ENCODE assay signal across 18 cellular contexts in the genomic region with DNA sequence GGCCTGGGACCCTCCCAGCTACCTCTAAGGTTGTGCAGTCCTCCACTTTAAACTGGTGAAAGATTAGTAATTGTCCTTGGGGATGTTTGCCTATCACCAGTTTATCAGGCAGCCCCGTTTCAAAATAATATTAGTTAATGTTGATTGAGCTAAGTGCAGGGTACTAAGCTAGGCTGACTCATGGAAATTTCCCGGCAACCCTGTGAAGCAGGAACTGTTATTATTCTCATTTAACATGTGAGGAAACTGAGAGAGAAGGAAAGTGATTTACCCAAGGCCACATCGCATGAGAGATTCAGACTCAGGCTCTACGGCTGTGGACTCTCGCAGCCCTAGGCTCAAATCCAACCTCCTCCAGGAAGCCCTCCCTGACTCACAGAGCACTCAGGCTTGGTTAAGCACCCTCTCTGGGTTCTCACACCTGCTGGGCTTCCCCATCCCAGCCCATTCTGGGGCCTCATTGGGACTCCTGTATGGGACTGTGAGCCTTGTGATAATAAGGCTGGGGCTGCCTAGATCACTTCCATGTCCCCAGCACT. TPM values are rescaled to one million over a fixed set of nuclear protein-coding genes. Genes with fewer than 3 reads are reported as not detected.
DNase-seq lines count a peak whose midpoint lies in the region; ATAC-seq and TF ChIP-seq lines count a peak whose summit lies in the region.
"Had no signal": no experiment of that assay in that cellular context is flagged by ENCODE, and none has a peak within 500 bp of the region (broad histone marks: within the 10 kb centered on the region; RNA-seq: fewer than 3 reads in every experiment).

No MANE protein-coding gene starts in this region.

- no peak overlapping the region for H3K27ac Mint-ChIP-seq in activated CD4-positive, alpha-beta T cell treated with anti-CD3 and anti-CD28 coated beads for 36 hours
- H3K27ac Mint-ChIP-seq in activated naive CD4-positive, alpha-beta T cell treated with anti-CD3 and anti-CD28 coated beads, Interleukin-2, amount 50 U/mL, for 72 hours: peak overlapping the region in 1 of 2 donors; percentile 68
- H3K27ac Mint-ChIP-seq: GM23338 had no signal

- CTCF ChIA-PET in activated CD4-positive, alpha-beta T cell treated with anti-CD3 and anti-CD28 coated beads for 36 hours (lab: Charles Lee): no interaction called here

- H3K27me3 Mint-ChIP-seq in activated CD4-positive, alpha-beta T cell treated with anti-CD3 and anti-CD28 coated beads for 36 hours: no peaks in the 10 kb centered on the region
- H3K27me3 Mint-ChIP-seq: CD4-positive, alpha-beta memory T cell had no signal

- POLR2A ChIA-PET in activated CD4-positive, alpha-beta T cell treated with anti-CD3 and anti-CD28 coated beads for 36 hours (lab: Charles Lee): interaction anchor here (0.6 kb wide), 1 partner anchor 118 kb away, joined by 9 read pairs; no protein-coding TSS in a partner anchor

- peaks cover 4 to 61% of the 10 kb centered on the region in 2 donors for H3K36me3 ChIP-seq in gastrocnemius medialis

- H3K9me3 Mint-ChIP-seq in activated CD4-positive, alpha-beta T cell treated with anti-CD3 and anti-CD28 coated beads for 36 hours (ENCODE audit: low read depth): no peaks in the 10 kb centered on the region
- H3K9me3 Mint-ChIP-seq in activated naive CD4-positive, alpha-beta T cell treated with anti-CD3 and anti-CD28 coated beads, Interleukin-2, amount 50 U/mL, for 72 hours: no peaks in the 10 kb centered on the region
- H3K9me3 Mint-ChIP-seq: CD4-positive, alpha-beta memory T cell; GM23338 had no signal

- H3K9me3 ChIP-seq in gastrocnemius medialis: no peaks in the 10 kb centered on the region
- H3K9me3 ChIP-seq: BLaER1 had no signal

- H3K4me1 Mint-ChIP-seq in activated CD4-positive, alpha-beta T cell treated with anti-CD3 and anti-CD28 coated beads for 36 hours: no peaks in the 10 kb centered on the region
- H3K4me1 Mint-ChIP-seq: CD14-positive monocyte, GM23338 had no signal

- intact Hi-C loops in activated CD4-positive, alpha-beta T cell treated with anti-CD3 and anti-CD28 coated beads for 36 hours (cut with DNase I, micrococcal nuclease): no loop called here
- intact Hi-C loops in gastrocnemius medialis (cut with DNase I; ENCODE audit: low total_unique reads): no loop called here

- DNase-seq in activated CD4-positive, alpha-beta T cell treated with anti-CD3 and anti-CD28 coated beads for 36 hours: no peak
- DNase-seq in activated CD4-positive, alpha-beta T cell treated with anti-CD3 and anti-CD28 coated beads for 1 hour: no peak
- DNase-seq in activated naive CD4-positive, alpha-beta T cell treated with anti-CD3 and anti-CD28 coated beads, Interleukin-2, amount 50 U/mL, for 72 hours (ENCODE audit: low spot score in 2 of 2): no peak
- no peak for DNase-seq in activated naive CD4-positive, alpha-beta T cell (lab: John Stamatoyannopoulos, UW)
- no peak for DNase-seq in left lobe of liver (ENCODE audit: low spot score)
- no peak for DNase-seq in gastrocnemius medialis
- DNase-seq: CD4-positive, alpha-beta memory T cell; DMS153; DMS79; GDM1; HCEC 1CT had no signal

- no peaks in the 10 kb centered on the region for H3K27me3 ChIP-seq in gastrocnemius medialis
- H3K27me3 ChIP-seq: BLaER1 had no signal

- peaks cover 19% of the 10 kb centered on the region for H3K36me3 Mint-ChIP-seq in activated CD4-positive, alpha-beta T cell treated with anti-CD3 and anti-CD28 coated beads for 36 hours (ENCODE audit: low read depth)
- H3K36me3 Mint-ChIP-seq in activated naive CD4-positive, alpha-beta T cell treated with anti-CD3 and anti-CD28 coated beads, Interleukin-2, amount 50 U/mL, for 72 hours: peaks cover 0 to 7% of the 10 kb centered on the region in 2 donors

- no peak overlapping the region for H3K4me3 Mint-ChIP-seq in activated CD4-positive, alpha-beta T cell treated with anti-CD3 and anti-CD28 coated beads for 36 hours
- H3K4me3 Mint-ChIP-seq: CD14-positive monocyte; CD4-positive, alpha-beta memory T cell; GM23338 had no signal

- no peak for TF ChIP-seq CTCF in gastrocnemius medialis (IDR thresholded peaks at IDR 0.05 in 4 of 5, conservative IDR thresholded peaks at IDR 0.05 in 1 of 5)

- peak; percentile 33 for ATAC-seq in activated CD4-positive, alpha-beta T cell treated with anti-CD3 and anti-CD28 coated beads for 36 hours
- peak; percentile 53 to 60 for ATAC-seq in activated naive CD4-positive, alpha-beta T cell treated with anti-CD3 and anti-CD28 coated beads, Interleukin-2, amount 50 U/mL, for 72 hours
- ATAC-seq in left lobe of liver (peak; percentile 6), gastrocnemius medialis (no peak), GM21737 (IDR thresholded peaks at IDR 0.05; ENCODE audit: unreplicated experiment) (no peak)
- ATAC-seq: GM23338 had no signal

- no peak for TF ChIP-seq POLR2A in gastrocnemius medialis (IDR thresholded peaks at IDR 0.05)

- in situ Hi-C loops in gastrocnemius medialis (cut with MboI; ENCODE audit: low sequenced_read_pairs in 4 of 4): no loop called here

- no peaks in the 10 kb centered on the region for H3K4me1 ChIP-seq in gastrocnemius medialis
- H3K4me1 ChIP-seq: BLaER1 had no signal

- no peak overlapping the region for H3K4me3 ChIP-seq in gastrocnemius medialis
- H3K4me3 ChIP-seq: BLaER1, GM23338 had no signal

- no peak overlapping the region for H3K27ac ChIP-seq in gastrocnemius medialis
- H3K27ac ChIP-seq: 22Rv1, BLaER1 had no signal

RNA-seq across cellular contexts. Expression of a gene that starts 19.7 kb away (rescaled TPM):
- total RNA-seq in activated CD4-positive, alpha-beta T cell treated with anti-CD3 and anti-CD28 coated beads for 36 hours: 10 to 100 TPM; 41.6 to 44.1 TPM
- total RNA-seq in activated naive CD4-positive, alpha-beta T cell treated with anti-CD3 and anti-CD28 coated beads, Interleukin-2, amount 50 U/mL, for 72 hours: 10 to 100 TPM; 54.0 to 58.5 TPM
- total RNA-seq in left lobe of liver (92.6 TPM), gastrocnemius medialis (100 to 1,000 TPM in 1 of 4 donors, 10 to 100 TPM in 3; 61.3 to 116 (median 89.4) TPM)

RNA-seq across cellular contexts. Expression of a gene that starts 26.4 kb away (rescaled TPM):
- total RNA-seq in activated CD4-positive, alpha-beta T cell treated with anti-CD3 and anti-CD28 coated beads for 36 hours: 10 to 100 TPM; 43.8 to 51.2 TPM
- 10 to 100 TPM; 31.7 to 56.5 TPM for total RNA-seq in activated naive CD4-positive, alpha-beta T cell treated with anti-CD3 and anti-CD28 coated beads, Interleukin-2, amount 50 U/mL, for 72 hours
- total RNA-seq in left lobe of liver (1.5 TPM), gastrocnemius medialis (10 to 100 TPM in 3 of 4 donors, 1 to 10 TPM in 1; 8.4 to 21.5 (median 12.9) TPM)

RNA-seq across cellular contexts. Expression of a gene that starts 29.0 kb away (rescaled TPM):
- not detected for total RNA-seq in activated CD4-positive, alpha-beta T cell treated with anti-CD3 and anti-CD28 coated beads for 36 hours
- not detected for total RNA-seq in activated naive CD4-positive, alpha-beta T cell treated with anti-CD3 and anti-CD28 coated beads, Interleukin-2, amount 50 U/mL, for 72 hours
- total RNA-seq in left lobe of liver (1,677 TPM), gastrocnemius medialis (10 to 100 TPM in 1 of 4 donors, 1 to 10 TPM in 1, not detected in 2; 8.9 to 24.0 TPM)
- total RNA-seq: A673, Daoy, GM23338 had no signal

RNA-seq across cellular contexts. Expression of a gene that starts 32.8 kb away (rescaled TPM):
- total RNA-seq in activated CD4-positive, alpha-beta T cell treated with anti-CD3 and anti-CD28 coated beads for 36 hours: not detected
- total RNA-seq in activated naive CD4-positive, alpha-beta T cell treated with anti-CD3 and anti-CD28 coated beads, Interleukin-2, amount 50 U/mL, for 72 hours: not detected
- total RNA-seq in left lobe of liver: 297 TPM
- not detected for total RNA-seq in gastrocnemius medialis
- total RNA-seq: A673; CD4-positive, alpha-beta memory T cell; Daoy; GM23338 had no signal

Comparison
In these comparisons a context has a peak if more than half of its experiments do, and no peak if none do; other contexts are left out.
1. ATAC-seq: peak in activated CD4-positive, alpha-beta T cell treated with anti-CD3 and anti-CD28 coated beads for 36 hours (single experiment), activated naive CD4-positive, alpha-beta T cell treated with anti-CD3 and anti-CD28 coated beads, Interleukin-2, amount 50 U/mL, for 72 hours (2 of 2) and left lobe of liver (single experiment); none in gastrocnemius medialis (0 of 2) and GM21737 (single experiment).
2. RNA of a gene that starts 29.0 kb away (total RNA-seq): 1,677 TPM in left lobe of liver (single experiment); 8.9 to 24.0 TPM in gastrocnemius medialis, not detected in activated naive CD4-positive, alpha-beta T cell treated with anti-CD3 and anti-CD28 coated beads, Interleukin-2, amount 50 U/mL, for 72 hours and not detected in activated CD4-positive, alpha-beta T cell treated with anti-CD3 and anti-CD28 coated beads for 36 hours; every median in the first group is over 10 times any median in the second.